21 cellular contexts compared by ENCODE assay signal in the genomic region with DNA sequence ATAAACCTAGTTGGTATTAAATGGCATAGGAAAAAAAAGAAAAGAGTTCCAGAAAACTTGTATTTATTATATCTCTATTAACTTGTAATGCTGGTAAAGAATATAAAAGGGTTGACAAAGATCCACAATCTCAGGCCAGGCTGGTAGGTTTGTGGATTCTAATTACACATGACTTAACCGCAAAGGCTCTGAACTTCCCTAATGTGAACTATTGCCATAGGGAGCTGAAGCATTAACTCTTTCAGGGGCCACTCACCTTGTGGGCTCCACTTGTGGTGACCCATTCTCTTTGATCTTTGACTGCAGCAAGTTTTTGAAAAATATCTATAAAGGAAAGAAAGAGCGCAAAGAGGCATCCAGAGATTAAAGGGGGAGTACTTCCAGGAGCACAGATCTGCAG. TPM values are rescaled to one million over a fixed set of nuclear protein-coding genes. Genes with fewer than 3 reads are reported as not detected.
DNase-seq lines count a peak whose midpoint lies in the region; ATAC-seq, FAIRE-seq and TF ChIP-seq lines count a peak whose summit lies in the region.
"Had no signal": no experiment of that assay in that cellular context is flagged by ENCODE, and none has a peak within 500 bp of the region (broad histone marks: within the 10 kb centered on the region; RNA-seq: fewer than 3 reads in every experiment).

No MANE protein-coding gene starts in this region.

- no peak for TF ChIP-seq EP300 in stomach (IDR thresholded peaks at IDR 0.05)

- H3K9ac ChIP-seq in astrocyte (ENCODE audit: low read length) (peak overlapping the region; percentile 62), skeletal muscle satellite cell (ENCODE audit: low read depth, low read length) (peak overlapping the region; percentile 52)

- DNase-seq in HFFc6 = no peak
- DNase-seq in NOMO-1 treated with DMSO at 0.1 percent for 48 hours (lab: John Stamatoyannopoulos, UW; ENCODE audit: unreplicated experiment) = peak; percentile 61
- no peak for DNase-seq in astrocyte (ENCODE audit: low read depth)
- no peak for DNase-seq in natural killer cell treated with Interleukin-12 subunit alpha and Interleukin-12 subunit beta and Interleukin-15 and Interleukin-18, amount 100 ng/mL, for 72 hours (ENCODE audit: low spot score)
- no peak for DNase-seq in stomach
- no peak for DNase-seq in left cardiac atrium
- DNase-seq in iPS-NIHi7 (ENCODE audit: extremely low spot score) = no peak
- DNase-seq: activated CD4-positive, alpha-beta T cell treated with anti-CD3 and anti-CD28 coated beads for 36 hours; activated naive CD8-positive, alpha-beta T cell treated with anti-CD3 and anti-CD28 coated beads for 36 hours; Calu3; naive B cell; NCI-H2107; NCI-H526 treated with DMSO at 0.1 percent for 48 hours; stimulated activated naive CD8-positive, alpha-beta T cell treated with anti-CD3 and anti-CD28 coated beads, Interleukin-15, amount 100 ng/mL, for 72 hours had no signal

- FAIRE-seq in astrocyte (lab: Jason Lieb, UNC) = no peak
- FAIRE-seq: G401.6 had no signal

- H3K36me3 Mint-ChIP-seq in HFFc6 (ENCODE audit: low read depth) = peaks cover 39% of the 10 kb centered on the region
- no peaks in the 10 kb centered on the region for H3K36me3 Mint-ChIP-seq in astrocyte (ENCODE audit: low read depth, unreplicated experiment)
- no peaks in the 10 kb centered on the region for H3K36me3 Mint-ChIP-seq in natural killer cell treated with Interleukin-12 subunit alpha and Interleukin-12 subunit beta and Interleukin-15 and Interleukin-18, amount 100 ng/mL, for 72 hours
- H3K36me3 Mint-ChIP-seq: activated naive CD8-positive, alpha-beta T cell treated with anti-CD3 and anti-CD28 coated beads for 36 hours; brain; naive B cell had no signal

- H3K27me3 ChIP-seq in astrocyte (ENCODE audit: insufficient read depth, low read length) (no peaks in the 10 kb centered on the region), skeletal muscle satellite cell (ENCODE audit: control insufficient read depth, insufficient read depth, low read length) (no peaks in the 10 kb centered on the region), stomach (no peaks in the 10 kb centered on the region)

- peaks cover 37% of the 10 kb centered on the region for H3K4me1 Mint-ChIP-seq in HFFc6 (ENCODE audit: low read depth)
- peaks cover 24% of the 10 kb centered on the region for H3K4me1 Mint-ChIP-seq in astrocyte (ENCODE audit: low read depth, unreplicated experiment)
- H3K4me1 Mint-ChIP-seq in natural killer cell treated with Interleukin-12 subunit alpha and Interleukin-12 subunit beta and Interleukin-15 and Interleukin-18, amount 100 ng/mL, for 72 hours (ENCODE audit: low read depth in 2 of 2) = no peaks in the 10 kb centered on the region
- H3K4me1 Mint-ChIP-seq: activated CD4-positive, alpha-beta T cell treated with anti-CD3 and anti-CD28 coated beads for 36 hours; activated naive CD8-positive, alpha-beta T cell treated with anti-CD3 and anti-CD28 coated beads for 36 hours; activated T-helper 17 cell treated with anti-CD3 and anti-CD28 coated beads, Interleukin-2, amount 50 U/mL, for 72 hours; brain; naive B cell; stimulated activated naive CD8-positive, alpha-beta T cell treated with anti-CD3 and anti-CD28 coated beads, Interleukin-15, amount 100 ng/mL, for 72 hours had no signal

- peak overlapping the region; percentile 53 for H3K4me2 ChIP-seq in astrocyte (ENCODE audit: low read length)
- peak overlapping the region; percentile 62 for H3K4me2 ChIP-seq in skeletal muscle satellite cell (ENCODE audit: low read length)
- H3K4me2 ChIP-seq: hepatocyte had no signal

- ATAC-seq in natural killer cell treated with Interleukin-12 subunit alpha and Interleukin-12 subunit beta and Interleukin-15 and Interleukin-18, amount 100 ng/mL, for 72 hours = no peak
- ATAC-seq in left cardiac atrium = no peak
- ATAC-seq: activated CD4-positive, alpha-beta T cell treated with anti-CD3 and anti-CD28 coated beads for 36 hours; activated T-helper 17 cell treated with anti-CD3 and anti-CD28 coated beads, Interleukin-2, amount 50 U/mL, for 72 hours; stimulated activated naive CD8-positive, alpha-beta T cell treated with anti-CD3 and anti-CD28 coated beads, Interleukin-15, amount 100 ng/mL, for 72 hours had no signal

- H3K9me3 Mint-ChIP-seq in HFFc6 (peaks cover 4% of the 10 kb centered on the region; the same call in 1 of the 2 replicates), astrocyte (ENCODE audit: unreplicated experiment) (peaks cover 2% of the 10 kb centered on the region)
- no peaks in the 10 kb centered on the region for H3K9me3 Mint-ChIP-seq in natural killer cell treated with Interleukin-12 subunit alpha and Interleukin-12 subunit beta and Interleukin-15 and Interleukin-18, amount 100 ng/mL, for 72 hours
- H3K9me3 Mint-ChIP-seq: activated naive CD8-positive, alpha-beta T cell treated with anti-CD3 and anti-CD28 coated beads for 36 hours; activated T-helper 17 cell treated with anti-CD3 and anti-CD28 coated beads, Interleukin-2, amount 50 U/mL, for 72 hours; brain; naive B cell; stimulated activated naive CD8-positive, alpha-beta T cell treated with anti-CD3 and anti-CD28 coated beads, Interleukin-15, amount 100 ng/mL, for 72 hours had no signal

- H4K20me1 ChIP-seq in astrocyte (ENCODE audit: insufficient read depth, low read length) = no peaks in the 10 kb centered on the region

- H3K4me1 ChIP-seq in astrocyte (ENCODE audit: insufficient read depth, low read length) = peaks cover 16% of the 10 kb centered on the region
- H3K4me1 ChIP-seq in skeletal muscle satellite cell (ENCODE audit: control insufficient read depth, insufficient read depth, low read length) = peaks cover 15% of the 10 kb centered on the region
- peaks cover 0 to 11% (median 5%) of the 10 kb centered on the region in 4 donors for H3K4me1 ChIP-seq in stomach

- 58 to 82% (median 69%) methylated on average over 2 of the region's 2 CpGs for WGBS in stomach, 5 donors

- H3K4me3 Mint-ChIP-seq in HFFc6 (peak overlapping the region; percentile 78), astrocyte (ENCODE audit: unreplicated experiment) (no peak overlapping the region)
- H3K4me3 Mint-ChIP-seq in natural killer cell treated with Interleukin-12 subunit alpha and Interleukin-12 subunit beta and Interleukin-15 and Interleukin-18, amount 100 ng/mL, for 72 hours = no peak overlapping the region
- H3K4me3 Mint-ChIP-seq: activated CD4-positive, alpha-beta T cell treated with anti-CD3 and anti-CD28 coated beads for 36 hours; activated naive CD8-positive, alpha-beta T cell treated with anti-CD3 and anti-CD28 coated beads for 36 hours; activated T-helper 17 cell treated with anti-CD3 and anti-CD28 coated beads, Interleukin-2, amount 50 U/mL, for 72 hours; brain; H9; naive B cell; stimulated activated naive CD8-positive, alpha-beta T cell treated with anti-CD3 and anti-CD28 coated beads, Interleukin-15, amount 100 ng/mL, for 72 hours had no signal

- H3K27me3 Mint-ChIP-seq in HFFc6 (ENCODE audit: insufficient read depth) (peaks cover 3% of the 10 kb centered on the region; the same call in 1 of the 2 replicates), astrocyte (ENCODE audit: low read depth, unreplicated experiment) (no peaks in the 10 kb centered on the region)
- H3K27me3 Mint-ChIP-seq in natural killer cell treated with Interleukin-12 subunit alpha and Interleukin-12 subunit beta and Interleukin-15 and Interleukin-18, amount 100 ng/mL, for 72 hours = peaks cover 7 to 11% of the 10 kb centered on the region in 2 donors
- H3K27me3 Mint-ChIP-seq: activated T-helper 17 cell treated with anti-CD3 and anti-CD28 coated beads, Interleukin-2, amount 50 U/mL, for 72 hours; brain; naive B cell; stimulated activated naive CD8-positive, alpha-beta T cell treated with anti-CD3 and anti-CD28 coated beads, Interleukin-15, amount 100 ng/mL, for 72 hours had no signal

- H2AFZ ChIP-seq in astrocyte (ENCODE audit: low read depth, low read length) = no peak overlapping the region
- H2AFZ ChIP-seq: hepatocyte had no signal

- no peak for TF ChIP-seq POLR2A in stomach (IDR thresholded peaks at IDR 0.05)

- intact Hi-C loops in stomach (cut with DNase I; ENCODE audit: low total_unique reads) = no loop called here
- intact Hi-C loops in left cardiac atrium (cut with DNase I) = no loop called here

- no peaks in the 10 kb centered on the region for H3K79me2 ChIP-seq in astrocyte (ENCODE audit: insufficient read depth, low read length)
- H3K79me2 ChIP-seq: hepatocyte had no signal

- no peak overlapping the region for H3K4me3 ChIP-seq in astrocyte (ENCODE audit: insufficient read depth, low read depth, low read length)
- H3K4me3 ChIP-seq in skeletal muscle satellite cell (ENCODE audit: low read length) = no peak overlapping the region
- H3K4me3 ChIP-seq in stomach = no peak overlapping the region
- H3K4me3 ChIP-seq: coronary artery, hepatocyte had no signal

- H3K9me3 ChIP-seq in astrocyte (ENCODE audit: insufficient read depth, low read depth, low read length) = no peaks in the 10 kb centered on the region
- no peaks in the 10 kb centered on the region for H3K9me3 ChIP-seq in skeletal muscle satellite cell (replicated peaks; ENCODE audit: low read length)
- H3K9me3 ChIP-seq in stomach = no peaks in the 10 kb centered on the region

- TF ChIP-seq CTCF in HFFc6 (IDR thresholded peaks at IDR 0.05) (no peak), astrocyte (IDR thresholded peaks at IDR 0.05; ENCODE audit: insufficient read depth, low read depth, low read length) (no peak), stomach (IDR thresholded peaks at IDR 0.05) (no peak)

- H3K27ac Mint-ChIP-seq in HFFc6 (peak overlapping the region; percentile 94), astrocyte (ENCODE audit: unreplicated experiment) (peak overlapping the region; percentile 3)
- H3K27ac Mint-ChIP-seq in natural killer cell treated with Interleukin-12 subunit alpha and Interleukin-12 subunit beta and Interleukin-15 and Interleukin-18, amount 100 ng/mL, for 72 hours = no peak overlapping the region
- H3K27ac Mint-ChIP-seq: activated CD4-positive, alpha-beta T cell treated with anti-CD3 and anti-CD28 coated beads for 36 hours; activated naive CD8-positive, alpha-beta T cell treated with anti-CD3 and anti-CD28 coated beads for 36 hours; activated T-helper 17 cell treated with anti-CD3 and anti-CD28 coated beads, Interleukin-2, amount 50 U/mL, for 72 hours; brain; stimulated activated naive CD8-positive, alpha-beta T cell treated with anti-CD3 and anti-CD28 coated beads, Interleukin-15, amount 100 ng/mL, for 72 hours had no signal

- H3K27ac ChIP-seq in astrocyte (ENCODE audit: low read depth, low read length) = peak overlapping the region; percentile 87
- no peak overlapping the region for H3K27ac ChIP-seq in stomach
- H3K27ac ChIP-seq: coronary artery, hepatocyte had no signal

- H3K36me3 ChIP-seq in astrocyte (ENCODE audit: insufficient read depth, low read length) = peaks cover 3% of the 10 kb centered on the region
- peaks cover 13% of the 10 kb centered on the region for H3K36me3 ChIP-seq in skeletal muscle satellite cell (ENCODE audit: insufficient read depth, low read length)
- no peaks in the 10 kb centered on the region for H3K36me3 ChIP-seq in stomach

RNA-seq across cellular contexts. Expression of a gene that starts 58.5 kb away (rescaled TPM):
- total RNA-seq in HFFc6 (2021; fragmentation: NEBNext Ultra II Directional; extraction: Animal tissue kit (Norgen Biotek cat#: 25700)) = 1 to 10 TPM; 5.2 to 9.5 (median 6.5) TPM
- total RNA-seq in astrocyte (3.2 and 3.4 TPM in 2 replicates), stomach (10 to 100 TPM in 1 of 5 donors, 1 to 10 TPM in 1, not detected in 3; 7.4 to 14.3 TPM), left cardiac atrium (1 to 10 TPM; 5.1 to 6.1 TPM)
- 18.8 and 20.3 TPM in 2 replicates for total RNA-seq in skeletal muscle satellite cell (2012; rRNA removed)
- total RNA-seq in natural killer cell treated with Interleukin-12 subunit alpha and Interleukin-12 subunit beta and Interleukin-15 and Interleukin-18, amount 100 ng/mL, for 72 hours = 1 to 10 TPM; 1.1 to 4.0 TPM
- 1 to 10 TPM in 1 of 3 donors, under 1 TPM in 2; 0.61 to 1.2 (median 0.75) TPM for polyA plus RNA-seq in stomach

Comparison
In these comparisons a context has a peak if more than half of its experiments do, and no peak if none do; other contexts are left out.
1. H3K27ac Mint-ChIP-seq: peak in HFFc6 (single experiment) and astrocyte (single experiment); none in natural killer cell treated with Interleukin-12 subunit alpha and Interleukin-12 subunit beta and Interleukin-15 and Interleukin-18, amount 100 ng/mL, for 72 hours (0 of 2).